In genomic region chr17:1241904-1242303, GRCh38 we compare ENCODE assay signal across 15 cellular contexts. TPM values are rescaled to one million over a fixed set of nuclear protein-coding genes. Genes with fewer than 3 reads are reported as not detected.
DNase-seq lines count a peak whose midpoint lies in the region; ATAC-seq and TF ChIP-seq lines count a peak whose summit lies in the region.
"Had no signal": no experiment of that assay in that cellular context is flagged by ENCODE, and none has a peak within 500 bp of the region (broad histone marks: within the 10 kb centered on the region; RNA-seq: fewer than 3 reads in every experiment).

No MANE protein-coding gene starts in this region.

- ATAC-seq in GM21515 (IDR thresholded peaks at IDR 0.05; ENCODE audit: unreplicated experiment) = no peak
- ATAC-seq in effector memory CD8-positive, alpha-beta T cell (replicated peaks) = no peak
- ATAC-seq in GM21526 (IDR thresholded peaks at IDR 0.05; ENCODE audit: low FRiP score, unreplicated experiment) = no peak
- ATAC-seq in left lobe of liver = no peak
- ATAC-seq: activated T-cell treated with anti-CD3 and anti-CD28 coated beads, Interleukin-2, amount 50 U/mL, for 72 hours; psoas muscle; Right ventricle myocardium inferior had no signal

- no peak overlapping the region for H3K4me3 ChIP-seq in choroid plexus epithelial cell (ENCODE audit: low read depth, low read length)
- H3K4me3 ChIP-seq: cardiac muscle cell, esophagus muscularis mucosa, psoas muscle, upper lobe of left lung had no signal

- H3K4me1 Mint-ChIP-seq in effector memory CD8-positive, alpha-beta T cell (ENCODE audit: low read depth in 2 of 2) = peaks cover 0 to 3% of the 10 kb centered on the region in 2 donors

- TF ChIP-seq EP300 in Ishikawa (IDR thresholded peaks at IDR 0.05; ENCODE audit: borderline replicate concordance) = no peak

- H3K9me3 Mint-ChIP-seq in effector memory CD8-positive, alpha-beta T cell = no peaks in the 10 kb centered on the region
- H3K9me3 Mint-ChIP-seq: activated T-cell treated with anti-CD3 and anti-CD28 coated beads, Interleukin-2, amount 50 U/mL, for 72 hours had no signal

- no peak overlapping the region for H3K4me3 Mint-ChIP-seq in effector memory CD8-positive, alpha-beta T cell
- H3K4me3 Mint-ChIP-seq: activated T-cell treated with anti-CD3 and anti-CD28 coated beads, Interleukin-2, amount 50 U/mL, for 72 hours had no signal

- DNase-seq in NCI-H2107 treated with DMSO at 0.1 percent for 48 hours (lab: John Stamatoyannopoulos, UW; ENCODE audit: unreplicated experiment) (peak; percentile 56), choroid plexus epithelial cell (ENCODE audit: low read depth) (peak; percentile 64), renal cortical epithelial cell (ENCODE audit: low read depth) (peak; percentile 9), left lobe of liver (ENCODE audit: low spot score) (no peak)
- DNase-seq in effector memory CD8-positive, alpha-beta T cell = no peak
- DNase-seq: activated T-cell treated with anti-CD3 and anti-CD28 coated beads, Interleukin-2, amount 50 U/mL, for 72 hours; kidney glomerular epithelial cell; upper lobe of left lung had no signal

- peaks cover 14 to 40% of the 10 kb centered on the region in 2 donors for H3K27me3 Mint-ChIP-seq in effector memory CD8-positive, alpha-beta T cell

- no peak overlapping the region for H3K27ac Mint-ChIP-seq in effector memory CD8-positive, alpha-beta T cell
- H3K27ac Mint-ChIP-seq: activated T-cell treated with anti-CD3 and anti-CD28 coated beads, Interleukin-2, amount 50 U/mL, for 72 hours had no signal

- no peak for TF ChIP-seq CTCF in choroid plexus epithelial cell (conservative IDR thresholded peaks at IDR 0.05; ENCODE audit: low read depth, low read length)

- no peaks in the 10 kb centered on the region for H3K36me3 Mint-ChIP-seq in effector memory CD8-positive, alpha-beta T cell (ENCODE audit: insufficient read depth)

- TF ChIP-seq RAD21 in Ishikawa (IDR thresholded peaks at IDR 0.05; ENCODE audit: low read depth) = no peak

TF ChIP-seq in Ishikawa, 13 proteins besides CTCF, POLR2A, EP300 and RAD21:
- TF ChIP-seq, protein P1, sequence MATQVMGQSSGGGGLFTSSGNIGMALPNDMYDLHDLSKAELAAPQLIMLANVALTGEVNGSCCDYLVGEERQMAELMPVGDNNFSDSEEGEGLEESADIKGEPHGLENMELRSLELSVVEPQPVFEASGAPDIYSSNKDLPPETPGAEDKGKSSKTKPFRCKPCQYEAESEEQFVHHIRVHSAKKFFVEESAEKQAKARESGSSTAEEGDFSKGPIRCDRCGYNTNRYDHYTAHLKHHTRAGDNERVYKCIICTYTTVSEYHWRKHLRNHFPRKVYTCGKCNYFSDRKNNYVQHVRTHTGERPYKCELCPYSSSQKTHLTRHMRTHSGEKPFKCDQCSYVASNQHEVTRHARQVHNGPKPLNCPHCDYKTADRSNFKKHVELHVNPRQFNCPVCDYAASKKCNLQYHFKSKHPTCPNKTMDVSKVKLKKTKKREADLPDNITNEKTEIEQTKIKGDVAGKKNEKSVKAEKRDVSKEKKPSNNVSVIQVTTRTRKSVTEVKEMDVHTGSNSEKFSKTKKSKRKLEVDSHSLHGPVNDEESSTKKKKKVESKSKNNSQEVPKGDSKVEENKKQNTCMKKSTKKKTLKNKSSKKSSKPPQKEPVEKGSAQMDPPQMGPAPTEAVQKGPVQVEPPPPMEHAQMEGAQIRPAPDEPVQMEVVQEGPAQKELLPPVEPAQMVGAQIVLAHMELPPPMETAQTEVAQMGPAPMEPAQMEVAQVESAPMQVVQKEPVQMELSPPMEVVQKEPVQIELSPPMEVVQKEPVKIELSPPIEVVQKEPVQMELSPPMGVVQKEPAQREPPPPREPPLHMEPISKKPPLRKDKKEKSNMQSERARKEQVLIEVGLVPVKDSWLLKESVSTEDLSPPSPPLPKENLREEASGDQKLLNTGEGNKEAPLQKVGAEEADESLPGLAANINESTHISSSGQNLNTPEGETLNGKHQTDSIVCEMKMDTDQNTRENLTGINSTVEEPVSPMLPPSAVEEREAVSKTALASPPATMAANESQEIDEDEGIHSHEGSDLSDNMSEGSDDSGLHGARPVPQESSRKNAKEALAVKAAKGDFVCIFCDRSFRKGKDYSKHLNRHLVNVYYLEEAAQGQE (IDR thresholded peaks at IDR 0.05; ENCODE audit: low read depth) = no peak
- TF ChIP-seq, protein P2, sequence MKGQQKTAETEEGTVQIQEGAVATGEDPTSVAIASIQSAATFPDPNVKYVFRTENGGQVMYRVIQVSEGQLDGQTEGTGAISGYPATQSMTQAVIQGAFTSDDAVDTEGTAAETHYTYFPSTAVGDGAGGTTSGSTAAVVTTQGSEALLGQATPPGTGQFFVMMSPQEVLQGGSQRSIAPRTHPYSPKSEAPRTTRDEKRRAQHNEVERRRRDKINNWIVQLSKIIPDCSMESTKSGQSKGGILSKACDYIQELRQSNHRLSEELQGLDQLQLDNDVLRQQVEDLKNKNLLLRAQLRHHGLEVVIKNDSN (IDR thresholded peaks at IDR 0.05) = 0 out of 2 replicates have a peak, but pooled peaks have one; percentile 35
TF ChIP-seq in Ishikawa: peak in this region for 1.

RNA-seq across cellular contexts. Expression of gene BHLHA9, which starts 28.3 kb away (rescaled TPM):
- not detected in 2 replicates for total RNA-seq in renal cortical epithelial cell
- 0.20 TPM for total RNA-seq in left lobe of liver
- total RNA-seq: activated T-cell treated with anti-CD3 and anti-CD28 coated beads, Interleukin-2, amount 50 U/mL, for 72 hours; esophagus muscularis mucosa; psoas muscle; Right ventricle myocardium inferior; upper lobe of left lung had no signal

RNA-seq across cellular contexts. Expression of gene TRARG1, which starts 37.6 kb away (rescaled TPM):
- not detected in 2 replicates for total RNA-seq in renal cortical epithelial cell
- not detected for total RNA-seq in left lobe of liver
- total RNA-seq: cardiac muscle cell, upper lobe of left lung had no signal

Comparison
In these comparisons a context has a peak if more than half of its experiments do, and no peak if none do; other contexts are left out.
1. DNase-seq: peak in NCI-H2107 treated with DMSO at 0.1 percent for 48 hours (single experiment), choroid plexus epithelial cell (single experiment) and renal cortical epithelial cell (single experiment); none in effector memory CD8-positive, alpha-beta T cell (0 of 3) and left lobe of liver (single experiment).